In genomic region chr17:65198653-65199382, GRCh38 we compare ENCODE assay signal across 10 cellular contexts.
DNase-seq lines count a peak whose midpoint lies in the region; ATAC-seq and TF ChIP-seq lines count a peak whose summit lies in the region.
"Had no signal": no experiment of that assay in that cellular context is flagged by ENCODE, and none has a peak within 500 bp of the region (broad histone marks: within the 10 kb centered on the region; RNA-seq: fewer than 3 reads in every experiment).

No MANE protein-coding gene starts in this region.

- H3K9me3 ChIP-seq in SK-N-MC (ENCODE audit: low read depth, low read length): no peaks in the 10 kb centered on the region
- no peaks in the 10 kb centered on the region for H3K9me3 ChIP-seq in naive thymus-derived CD4-positive, alpha-beta T cell (ENCODE audit: control insufficient read depth in 2 of 3, low read length in 3 of 3)

- intact Hi-C loops in naive thymus-derived CD4-positive, alpha-beta T cell (cut with micrococcal nuclease): loop anchor here (1.0 to 5.0 kb wide), 8 partner anchors 20 to 352 kb away; partner anchors contain the start of gene RGS9 (in 2 of the 2)

- no peaks in the 10 kb centered on the region for H3K27me3 ChIP-seq in naive thymus-derived CD4-positive, alpha-beta T cell (ENCODE audit: control insufficient read depth in 2 of 2, insufficient read depth in 2 of 2, low read length in 2 of 2)

- CTCF ChIA-PET in naive thymus-derived CD4-positive, alpha-beta T cell (lab: Charles Lee): no interaction called here

- ATAC-seq in naive thymus-derived CD4-positive, alpha-beta T cell: peak; percentile 79
- ATAC-seq in HG03196 (IDR thresholded peaks at IDR 0.05; ENCODE audit: unreplicated experiment) (no peak), HG03442 (IDR thresholded peaks at IDR 0.05; ENCODE audit: unreplicated experiment) (no peak)
- ATAC-seq: stimulated activated naive CD8-positive, alpha-beta T cell treated with anti-CD3 and anti-CD28 coated beads, Interleukin-15, amount 100 ng/mL, for 72 hours had no signal

- no peak overlapping the region for H3K27ac Mint-ChIP-seq in naive thymus-derived CD4-positive, alpha-beta T cell
- H3K27ac Mint-ChIP-seq: stimulated activated naive CD8-positive, alpha-beta T cell treated with anti-CD3 and anti-CD28 coated beads, Interleukin-15, amount 100 ng/mL, for 72 hours had no signal

- POLR2A ChIA-PET in naive thymus-derived CD4-positive, alpha-beta T cell (lab: Charles Lee): no interaction called here

- H3K27me3 Mint-ChIP-seq in naive thymus-derived CD4-positive, alpha-beta T cell: peaks cover 0 to 6% (median 0%) of the 10 kb centered on the region in 5 donors
- H3K27me3 Mint-ChIP-seq: central memory CD8-positive, alpha-beta T cell had no signal

- H3K36me3 Mint-ChIP-seq in naive thymus-derived CD4-positive, alpha-beta T cell: no peaks in the 10 kb centered on the region

- H3K9me3 Mint-ChIP-seq in naive thymus-derived CD4-positive, alpha-beta T cell: no peaks in the 10 kb centered on the region
- H3K9me3 Mint-ChIP-seq: central memory CD8-positive, alpha-beta T cell; stimulated activated naive CD8-positive, alpha-beta T cell treated with anti-CD3 and anti-CD28 coated beads, Interleukin-15, amount 100 ng/mL, for 72 hours had no signal

- H3K4me1 Mint-ChIP-seq in naive thymus-derived CD4-positive, alpha-beta T cell: peaks cover 0 to 6% (median 0%) of the 10 kb centered on the region in 7 donors

- no peak overlapping the region for H3K9ac ChIP-seq in SK-N-MC (ENCODE audit: insufficient read length)

- peak; percentile 82 for TF ChIP-seq CTCF in 22Rv1 (IDR thresholded peaks at IDR 0.05)

- no peaks in the 10 kb centered on the region for H3K36me3 ChIP-seq in SK-N-MC (ENCODE audit: insufficient read depth, low read length)
- no peaks in the 10 kb centered on the region for H3K36me3 ChIP-seq in naive thymus-derived CD4-positive, alpha-beta T cell (ENCODE audit: control insufficient read depth in 2 of 3, insufficient read depth in 3 of 3, low read length in 3 of 3)

- DNase-seq in GDM1 (lab: John Stamatoyannopoulos, UW) (peak; percentile 11), NCI-H1092 treated with DMSO at 0.1 percent for 48 hours (lab: John Stamatoyannopoulos, UW) (peak; percentile 80), SK-N-MC (ENCODE audit: low read depth, low spot score) (peak; percentile 16), erythroblast (lab: John Stamatoyannopoulos, UW) (peak; percentile 71 to 82)
- peak in 7 of 9 donors; percentile 36 to 67 (median 57) for DNase-seq in naive thymus-derived CD4-positive, alpha-beta T cell

- no peak overlapping the region for H3K4me3 Mint-ChIP-seq in naive thymus-derived CD4-positive, alpha-beta T cell
- H3K4me3 Mint-ChIP-seq: central memory CD8-positive, alpha-beta T cell; stimulated activated naive CD8-positive, alpha-beta T cell treated with anti-CD3 and anti-CD28 coated beads, Interleukin-15, amount 100 ng/mL, for 72 hours had no signal

- H3K27ac ChIP-seq in 22Rv1 (no peak overlapping the region), SK-N-MC (no peak overlapping the region)
- H3K27ac ChIP-seq in naive thymus-derived CD4-positive, alpha-beta T cell (ENCODE audit: low read depth, low read length): no peak overlapping the region

- H3K4me3 ChIP-seq in SK-N-MC: no peak overlapping the region
- H3K4me3 ChIP-seq in naive thymus-derived CD4-positive, alpha-beta T cell (ENCODE audit: low read length): no peak overlapping the region

- no peak for TF ChIP-seq POLR2A in erythroblast (IDR thresholded peaks at IDR 0.05; ENCODE audit: low read length)

- no peaks in the 10 kb centered on the region for H3K4me1 ChIP-seq in naive thymus-derived CD4-positive, alpha-beta T cell (ENCODE audit: control insufficient read depth in 2 of 2, insufficient read depth in 2 of 2, low read length in 2 of 2)

Comparison
In these comparisons a context has a peak if more than half of its experiments do, and no peak if none do; other contexts are left out.
1. DNase-seq: peak in every context shown above with its lines; median percentile 80 in NCI-H1092 treated with DMSO at 0.1 percent for 48 hours; 76 in erythroblast; 57 in naive thymus-derived CD4-positive, alpha-beta T cell; 16 in SK-N-MC; 11 in GDM1.